In the genomic region with DNA sequence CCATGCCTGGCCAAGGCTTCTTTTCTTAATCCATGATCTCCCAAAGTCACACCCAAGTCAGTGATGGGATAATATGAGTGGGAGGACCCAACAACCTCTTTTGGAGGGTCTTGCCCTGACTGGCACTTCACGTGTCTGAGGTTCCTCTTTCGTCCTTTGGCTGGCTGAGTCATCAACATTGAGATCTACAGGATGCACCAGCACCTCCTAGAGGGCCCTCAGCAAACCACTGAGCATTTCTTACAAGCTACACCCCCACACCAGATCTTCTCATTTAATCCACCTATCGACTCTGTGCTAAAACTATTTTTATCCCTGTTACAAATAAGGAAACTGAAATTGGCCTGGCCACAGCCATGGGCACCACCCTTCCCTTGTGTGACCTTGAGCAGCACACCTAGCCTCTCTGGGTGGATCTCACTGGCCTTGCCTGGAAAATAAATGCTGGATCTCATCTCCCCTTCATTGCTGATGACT, we compare ENCODE assay signal across 8 cellular contexts.
DNase-seq lines count a peak whose midpoint lies in the region; ATAC-seq and TF ChIP-seq lines count a peak whose summit lies in the region.

No MANE protein-coding gene starts in this region.

- no peaks in the 10 kb centered on the region for H3K27me3 ChIP-seq in left ventricle myocardium inferior (ENCODE audit: low read depth)

- no peak overlapping the region for H3K4me3 ChIP-seq in left ventricle myocardium inferior

- H3K27ac Mint-ChIP-seq in activated T-cell treated with anti-CD3 and anti-CD28 coated beads, Interleukin-2, amount 50 U/mL, for 24 hours, result peak overlapping the region; percentile 96
- H3K27ac Mint-ChIP-seq in nephron progenitor cell, result no peak overlapping the region

- peaks cover 30% of the 10 kb centered on the region for H3K36me3 ChIP-seq in left ventricle myocardium inferior

- peaks cover 58% of the 10 kb centered on the region for H3K36me3 Mint-ChIP-seq in activated T-cell treated with anti-CD3 and anti-CD28 coated beads, Interleukin-2, amount 50 U/mL, for 24 hours (ENCODE audit: low read depth)
- H3K36me3 Mint-ChIP-seq in nephron progenitor cell (ENCODE audit: low read depth), result no peaks in the 10 kb centered on the region

- H3K9me3 ChIP-seq in left ventricle myocardium inferior (replicated peaks), result no peaks in the 10 kb centered on the region

- intact Hi-C loops in left ventricle myocardium inferior (cut with micrococcal nuclease), result no loop called here

- DNase-seq in NOMO-1 treated with dmso at 0.1 percent for 144 hours (lab: John Stamatoyannopoulos, UW; ENCODE audit: unreplicated experiment) (peak; percentile 75), left ventricle myocardium inferior (no peak), NCI-H2171 (lab: John Stamatoyannopoulos, UW) (no peak), nephron progenitor cell (no peak)
- peak; percentile 70 for DNase-seq in activated T-cell treated with anti-CD3 and anti-CD28 coated beads, Interleukin-2, amount 50 U/mL, for 24 hours
- DNase-seq in stimulated activated CD8-positive, alpha-beta memory T cell treated with anti-CD3 and anti-CD28 coated beads, Interleukin-4, amount 100 ng/mL, for 24 hours (ENCODE audit: low read depth), result peak; percentile 47

- TF ChIP-seq CTCF in left ventricle myocardium inferior (IDR thresholded peaks at IDR 0.05; ENCODE audit: borderline replicate concordance) (peak; percentile 52), nephron progenitor cell (IDR thresholded peaks at IDR 0.05) (no peak)

- peaks cover 85% of the 10 kb centered on the region for H3K4me1 Mint-ChIP-seq in activated T-cell treated with anti-CD3 and anti-CD28 coated beads, Interleukin-2, amount 50 U/mL, for 24 hours (ENCODE audit: low read depth)
- H3K4me1 Mint-ChIP-seq in nephron progenitor cell, result peaks cover 37% of the 10 kb centered on the region

- no peaks in the 10 kb centered on the region for H3K9me3 Mint-ChIP-seq in activated T-cell treated with anti-CD3 and anti-CD28 coated beads, Interleukin-2, amount 50 U/mL, for 24 hours
- no peaks in the 10 kb centered on the region for H3K9me3 Mint-ChIP-seq in nephron progenitor cell

- H3K27ac ChIP-seq in left ventricle myocardium inferior (replicated peaks), result peak overlapping the region; percentile 54

- peak; percentile 75 for ATAC-seq in GM18520 (IDR thresholded peaks at IDR 0.05; ENCODE audit: unreplicated experiment)
- peak; percentile 75 for ATAC-seq in HG02678 (IDR thresholded peaks at IDR 0.05; ENCODE audit: unreplicated experiment)

- no peaks in the 10 kb centered on the region for H3K27me3 Mint-ChIP-seq in activated T-cell treated with anti-CD3 and anti-CD28 coated beads, Interleukin-2, amount 50 U/mL, for 24 hours
- H3K27me3 Mint-ChIP-seq in nephron progenitor cell (ENCODE audit: low read depth, poor library complexity), result peaks cover 23% of the 10 kb centered on the region

- peak overlapping the region; percentile 31 for H3K4me3 Mint-ChIP-seq in activated T-cell treated with anti-CD3 and anti-CD28 coated beads, Interleukin-2, amount 50 U/mL, for 24 hours
- no peak overlapping the region for H3K4me3 Mint-ChIP-seq in nephron progenitor cell

- peaks cover 43% of the 10 kb centered on the region for H3K4me1 ChIP-seq in left ventricle myocardium inferior

Comparison
In these comparisons a context has a peak if more than half of its experiments do, and no peak if none do; other contexts are left out.
1. DNase-seq: peak in NOMO-1 treated with dmso at 0.1 percent for 144 hours (single experiment), activated T-cell treated with anti-CD3 and anti-CD28 coated beads, Interleukin-2, amount 50 U/mL, for 24 hours (single experiment) and stimulated activated CD8-positive, alpha-beta memory T cell treated with anti-CD3 and anti-CD28 coated beads, Interleukin-4, amount 100 ng/mL, for 24 hours (single experiment); none in left ventricle myocardium inferior (single experiment), NCI-H2171 (single experiment) and nephron progenitor cell (single experiment).